ENCODE assay signal across 8 cellular contexts in the genomic region with DNA sequence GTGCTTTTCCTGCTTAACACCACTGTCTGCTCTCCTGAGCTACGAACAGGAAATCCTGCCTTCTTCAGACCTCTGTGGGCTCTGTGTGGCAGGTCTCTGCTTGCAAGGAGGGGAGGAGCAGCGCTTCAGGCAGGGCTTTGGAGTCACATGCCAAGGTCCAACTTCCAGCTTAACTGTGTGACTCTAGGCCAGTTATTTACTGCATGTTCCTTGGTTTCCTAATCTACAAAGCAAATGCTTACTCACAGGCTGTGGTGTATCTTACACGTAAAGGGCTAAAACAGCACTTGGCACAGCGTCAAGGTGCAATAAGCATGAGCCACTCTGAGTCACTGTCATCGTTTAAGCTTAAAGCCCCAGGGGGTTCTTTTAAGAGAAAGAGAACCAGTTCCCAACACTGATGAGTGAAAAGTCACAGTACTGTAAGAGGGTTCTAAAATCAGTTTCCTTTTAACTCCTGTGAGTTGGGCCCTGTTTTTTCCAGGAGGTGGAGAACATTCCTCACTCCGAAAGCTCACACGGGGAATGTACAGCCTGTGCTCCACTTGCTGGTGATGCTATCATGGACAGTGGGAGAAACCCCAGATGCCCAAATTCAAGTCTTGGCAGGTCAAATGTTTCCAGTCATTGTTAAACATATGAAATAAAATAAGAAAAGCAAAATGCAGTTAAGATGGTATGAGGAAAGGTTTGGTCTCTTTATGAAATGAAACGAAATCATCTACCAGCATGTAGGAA. TPM values are rescaled to one million over a fixed set of nuclear protein-coding genes. Genes with fewer than 3 reads are reported as not detected.
DNase-seq lines count a peak whose midpoint lies in the region; ATAC-seq and TF ChIP-seq lines count a peak whose summit lies in the region.

No MANE protein-coding gene starts in this region.

- BruUV-seq in HCT116 (replicated peaks; lab: Mats Ljungman, UMichigan), result no TSS peak

- H3K9ac ChIP-seq in HCT116 (ENCODE audit: low read length), result peak overlapping the region; percentile 62

- H3K4me1 ChIP-seq in HCT116 (ENCODE audit: control insufficient read depth in 1 of 2, insufficient read depth in 2 of 2, low read length in 2 of 2), result peaks cover 43 to 65% of the 10 kb centered on the region in 2 experiments
- peaks cover 0 to 30% (median 19%) of the 10 kb centered on the region in 4 donors for H3K4me1 ChIP-seq in tibial nerve

- no peaks in the 10 kb centered on the region for H3K9me2 ChIP-seq in HCT116 (ENCODE audit: insufficient read depth)

- H3K4me3 ChIP-seq in HCT116 (replicated peaks in 1 of 2; ENCODE audit: low read depth in 1 of 2, low read length in 2 of 2) (peak overlapping the region in 1 of 2 experiments; percentile 41; a peak in 3 of 4 replicates), epithelial cell of proximal tubule (ENCODE audit: low read depth, low read length) (peak overlapping the region; percentile 26), tibial nerve (no peak overlapping the region)

- H3K27me3 Mint-ChIP-seq in nephron (ENCODE audit: low read depth), result no peaks in the 10 kb centered on the region

- DNase-seq in GDM1 (lab: John Stamatoyannopoulos, UW) (peak; percentile 25), HCT116 (ENCODE audit: low read depth, low spot score) (peak; percentile 100), MV-4-11 (lab: John Stamatoyannopoulos, UW) (peak; percentile 87), epithelial cell of proximal tubule (ENCODE audit: low read depth) (peak; percentile 100), tibial nerve (ENCODE audit: low spot score in 2 of 2) (peak in 1 of 2 donors; percentile 54)
- peak; percentile 13 to 19 for DNase-seq in activated CD4-positive, alpha-beta T cell treated with anti-CD3 and anti-CD28 coated beads, Interleukin-2, amount 50 U/mL, for 4 hours

- TF ChIP-seq POLR2A in HCT116 (IDR thresholded peaks at IDR 0.05; ENCODE audit: borderline replicate concordance, extremely low read depth, insufficient read depth, insufficient read length) (peak; percentile 34), tibial nerve (IDR thresholded peaks at IDR 0.05) (no peak)

- CTCF ChIA-PET in HCT116 (lab: Charles Lee), result interaction anchor here (1.1 to 1.9 kb wide), 3 partner anchors 72 to 106 kb away, joined by 3 to 8 read pairs (median 6); no protein-coding TSS in a partner anchor

- intact Hi-C loops in HCT116 (cut with micrococcal nuclease), result loop anchor here (1.0 kb wide), 1 partner anchor 54 kb away; a partner anchor contains a TSS

- RAD21 ChIA-PET in HCT116 (lab: Charles Lee; ENCODE audit: low non-redundant PET in 1 of 2, low total read pairs in 2 of 2, uncharacterized antibody in 2 of 2, unreplicated experiment in 2 of 2), result interaction anchor here (0.6 to 1.2 kb wide), 6 partner anchors 37 to 106 kb away, joined by 3 to 7 read pairs (median 4); no protein-coding TSS in a partner anchor

- peaks cover 51% of the 10 kb centered on the region for H3K4me1 Mint-ChIP-seq in nephron

- H3K27ac ChIP-seq in HCT116 (ENCODE audit: low read depth, low read length) (peak overlapping the region; percentile 100), tibial nerve (peak overlapping the region; percentile 11 to 89 (median 74))

- H4K20me1 ChIP-seq in HCT116 (ENCODE audit: insufficient read depth), result no peaks in the 10 kb centered on the region

- ATAC-seq in HCT116, result peak; percentile 94
- no peak for ATAC-seq in GM19035 (IDR thresholded peaks at IDR 0.05; ENCODE audit: unreplicated experiment)

- H3K4me2 ChIP-seq in HCT116 (ENCODE audit: low read length), result peak overlapping the region; percentile 68

- H3K9me3 ChIP-seq in HCT116 (ENCODE audit: control insufficient read depth in 1 of 2, insufficient read depth in 1 of 2, low read depth in 1 of 2, low read length in 2 of 2) (no peaks in the 10 kb centered on the region), tibial nerve (no peaks in the 10 kb centered on the region)

- H3K4me3 Mint-ChIP-seq in nephron, result no peak overlapping the region

- H3K9me3 Mint-ChIP-seq in nephron, result no peaks in the 10 kb centered on the region

- peaks cover 3 to 16% of the 10 kb centered on the region in 2 experiments; a peak in 2 of 4 replicates for H3K36me3 ChIP-seq in HCT116 (ENCODE audit: control insufficient read depth in 1 of 2, insufficient read depth in 2 of 2, low read length in 2 of 2)
- peaks cover 0 to 41% (median 0%) of the 10 kb centered on the region in 3 donors for H3K36me3 ChIP-seq in tibial nerve

- H2AFZ ChIP-seq in HCT116 (ENCODE audit: low read depth, low read length, poor library complexity, severe bottlenecking), result no peak overlapping the region

- H3K27ac Mint-ChIP-seq in nephron, result peak overlapping the region; percentile 87 to 94 (median 90)

- 48 to 59% methylated on average over 8 of the region's 8 CpGs for WGBS in tibial nerve, 2 donors

- H3K27me3 ChIP-seq in HCT116 (ENCODE audit: insufficient read depth, low read length), result no peaks in the 10 kb centered on the region
- no peaks in the 10 kb centered on the region for H3K27me3 ChIP-seq in tibial nerve

- peaks cover 39% of the 10 kb centered on the region for H3K36me3 Mint-ChIP-seq in nephron (ENCODE audit: low read depth)

- H3K79me2 ChIP-seq in HCT116 (ENCODE audit: insufficient read depth, low read length), result no peaks in the 10 kb centered on the region

- POLR2A ChIA-PET in HCT116 (lab: Charles Lee), result interaction anchor here (0.7 to 2.2 kb wide), 11 partner anchors 11 to 80 kb away, joined by 3 to 11 read pairs (median 4); no protein-coding TSS in a partner anchor

- TF ChIP-seq EP300 in tibial nerve (IDR thresholded peaks at IDR 0.05), result peak in 1 of 2 donors; percentile 70

- peak; percentile 40 for TF ChIP-seq RAD21 in HCT116 (IDR thresholded peaks at IDR 0.05; ENCODE audit: low read depth)

- no peak for TF ChIP-seq CTCF in HCT116 (IDR thresholded peaks at IDR 0.05 in 2 of 3, conservative IDR thresholded peaks at IDR 0.05 in 1 of 3; ENCODE audit: borderline replicate concordance in 1 of 3, insufficient read depth in 1 of 3, low read depth in 2 of 3, low read length in 2 of 3)
- peak; percentile 22 for TF ChIP-seq CTCF in epithelial cell of proximal tubule (conservative IDR thresholded peaks at IDR 0.05; ENCODE audit: low read depth, low read length)
- TF ChIP-seq CTCF in nephron (IDR thresholded peaks at IDR 0.05; ENCODE audit: unreplicated experiment in 3 of 3), result no peak
- no peak for TF ChIP-seq CTCF in tibial nerve (IDR thresholded peaks at IDR 0.05)

TF ChIP-seq in HCT116, 20 proteins besides CTCF, POLR2A, EP300 and RAD21 (continues in another document):
- peak; percentile 99 for TF ChIP-seq SP1 (IDR thresholded peaks at IDR 0.05; ENCODE audit: low read depth)
- TF ChIP-seq ZFX (IDR thresholded peaks at IDR 0.05), result no peak
- no peak for TF ChIP-seq ZNF274 (IDR thresholded peaks at IDR 0.05; ENCODE audit: low read depth, low read length)
- TF ChIP-seq, protein P1, sequence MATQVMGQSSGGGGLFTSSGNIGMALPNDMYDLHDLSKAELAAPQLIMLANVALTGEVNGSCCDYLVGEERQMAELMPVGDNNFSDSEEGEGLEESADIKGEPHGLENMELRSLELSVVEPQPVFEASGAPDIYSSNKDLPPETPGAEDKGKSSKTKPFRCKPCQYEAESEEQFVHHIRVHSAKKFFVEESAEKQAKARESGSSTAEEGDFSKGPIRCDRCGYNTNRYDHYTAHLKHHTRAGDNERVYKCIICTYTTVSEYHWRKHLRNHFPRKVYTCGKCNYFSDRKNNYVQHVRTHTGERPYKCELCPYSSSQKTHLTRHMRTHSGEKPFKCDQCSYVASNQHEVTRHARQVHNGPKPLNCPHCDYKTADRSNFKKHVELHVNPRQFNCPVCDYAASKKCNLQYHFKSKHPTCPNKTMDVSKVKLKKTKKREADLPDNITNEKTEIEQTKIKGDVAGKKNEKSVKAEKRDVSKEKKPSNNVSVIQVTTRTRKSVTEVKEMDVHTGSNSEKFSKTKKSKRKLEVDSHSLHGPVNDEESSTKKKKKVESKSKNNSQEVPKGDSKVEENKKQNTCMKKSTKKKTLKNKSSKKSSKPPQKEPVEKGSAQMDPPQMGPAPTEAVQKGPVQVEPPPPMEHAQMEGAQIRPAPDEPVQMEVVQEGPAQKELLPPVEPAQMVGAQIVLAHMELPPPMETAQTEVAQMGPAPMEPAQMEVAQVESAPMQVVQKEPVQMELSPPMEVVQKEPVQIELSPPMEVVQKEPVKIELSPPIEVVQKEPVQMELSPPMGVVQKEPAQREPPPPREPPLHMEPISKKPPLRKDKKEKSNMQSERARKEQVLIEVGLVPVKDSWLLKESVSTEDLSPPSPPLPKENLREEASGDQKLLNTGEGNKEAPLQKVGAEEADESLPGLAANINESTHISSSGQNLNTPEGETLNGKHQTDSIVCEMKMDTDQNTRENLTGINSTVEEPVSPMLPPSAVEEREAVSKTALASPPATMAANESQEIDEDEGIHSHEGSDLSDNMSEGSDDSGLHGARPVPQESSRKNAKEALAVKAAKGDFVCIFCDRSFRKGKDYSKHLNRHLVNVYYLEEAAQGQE (IDR thresholded peaks at IDR 0.05; ENCODE audit: low read depth), result no peak
- TF ChIP-seq YY1 (IDR thresholded peaks at IDR 0.05; ENCODE audit: extremely low read depth, insufficient replicate concordance, low read depth, low read length), result peak; percentile 63
- TF ChIP-seq EGR1 (IDR thresholded peaks at IDR 0.05; ENCODE audit: low read depth), result no peak
- peak; percentile 98 for TF ChIP-seq SIN3A (IDR thresholded peaks at IDR 0.05; ENCODE audit: low read depth)
- TF ChIP-seq EZH2 (IDR thresholded peaks at IDR 0.05), result no peak
- peak; percentile 99 for TF ChIP-seq FOSL1 (IDR thresholded peaks at IDR 0.05; ENCODE audit: low read depth)
- peak; percentile 69 for TF ChIP-seq POLR2AphosphoS5 (IDR thresholded peaks at IDR 0.05; ENCODE audit: low read depth, low read length)
- peak; percentile 99 for TF ChIP-seq CBX3 (IDR thresholded peaks at IDR 0.05; ENCODE audit: low read depth)
- TF ChIP-seq, protein P2, sequence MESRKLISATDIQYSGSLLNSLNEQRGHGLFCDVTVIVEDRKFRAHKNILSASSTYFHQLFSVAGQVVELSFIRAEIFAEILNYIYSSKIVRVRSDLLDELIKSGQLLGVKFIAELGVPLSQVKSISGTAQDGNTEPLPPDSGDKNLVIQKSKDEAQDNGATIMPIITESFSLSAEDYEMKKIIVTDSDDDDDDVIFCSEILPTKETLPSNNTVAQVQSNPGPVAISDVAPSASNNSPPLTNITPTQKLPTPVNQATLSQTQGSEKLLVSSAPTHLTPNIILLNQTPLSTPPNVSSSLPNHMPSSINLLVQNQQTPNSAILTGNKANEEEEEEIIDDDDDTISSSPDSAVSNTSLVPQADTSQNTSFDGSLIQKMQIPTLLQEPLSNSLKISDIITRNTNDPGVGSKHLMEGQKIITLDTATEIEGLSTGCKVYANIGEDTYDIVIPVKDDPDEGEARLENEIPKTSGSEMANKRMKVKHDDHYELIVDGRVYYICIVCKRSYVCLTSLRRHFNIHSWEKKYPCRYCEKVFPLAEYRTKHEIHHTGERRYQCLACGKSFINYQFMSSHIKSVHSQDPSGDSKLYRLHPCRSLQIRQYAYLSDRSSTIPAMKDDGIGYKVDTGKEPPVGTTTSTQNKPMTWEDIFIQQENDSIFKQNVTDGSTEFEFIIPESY (IDR thresholded peaks at IDR 0.05; ENCODE audit: extremely low read depth, insufficient replicate concordance, low read length), result peak; percentile 49

RNA-seq across cellular contexts. Expression of a gene that starts 54.1 kb away (rescaled TPM):
- total RNA-seq in HCT116 (2021; ENCODE audit: unreplicated experiment) (49.6 TPM), epithelial cell of proximal tubule (125 and 136 TPM in 2 replicates), tibial nerve (10 to 100 TPM; 41.0 to 57.3 (median 42.9) TPM)
- polyA plus RNA-seq in HCT116 (2012), result 33.8 and 34.4 TPM in 2 replicates
